In the genomic region with DNA sequence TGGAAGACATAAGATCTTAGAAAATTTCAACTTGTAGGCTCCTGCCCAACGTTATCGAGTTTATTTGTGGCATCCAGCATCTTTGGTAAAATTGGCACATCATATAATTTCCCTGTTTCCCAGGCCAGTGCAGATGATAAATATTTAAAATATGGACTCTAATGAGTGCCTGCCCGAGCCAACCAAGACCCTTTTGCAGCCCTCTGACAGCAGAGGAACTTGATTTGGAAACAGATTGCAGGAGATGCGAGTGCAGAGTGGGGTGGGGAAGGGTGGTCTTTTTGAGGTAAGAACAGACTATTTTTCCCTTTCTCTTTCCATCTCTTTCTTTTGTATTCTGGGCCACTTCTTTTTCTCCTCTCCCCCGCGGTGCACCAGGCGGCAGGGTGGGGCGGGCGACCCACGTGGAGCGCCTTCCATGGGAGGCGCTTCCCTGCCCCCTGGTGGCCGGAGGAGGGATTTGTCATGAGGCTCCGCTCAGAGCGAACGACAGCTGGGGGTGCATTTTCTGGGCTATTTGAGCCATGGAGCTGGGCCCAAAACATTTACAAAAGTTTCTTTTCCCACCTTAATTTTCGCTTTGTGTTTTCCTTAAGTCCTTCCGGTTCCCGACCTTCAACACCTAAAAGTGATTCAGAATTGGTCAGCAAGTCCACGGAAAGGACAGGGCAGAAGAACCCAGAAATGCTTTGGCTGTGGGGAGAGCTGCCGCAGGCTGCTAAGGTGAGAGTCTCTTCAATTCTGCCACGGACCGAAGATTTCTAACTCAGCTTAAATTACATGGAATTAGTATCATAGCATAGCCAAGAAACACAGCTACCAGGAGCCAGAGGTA, we compare ENCODE assay signal across 8 cellular contexts. TPM values are rescaled to one million over a fixed set of nuclear protein-coding genes. Genes with fewer than 3 reads are reported as not detected.
DNase-seq lines count a peak whose midpoint lies in the region; ATAC-seq and TF ChIP-seq lines count a peak whose summit lies in the region.

No MANE protein-coding gene starts in this region.

- H3K9me2 ChIP-seq in PC-3 (replicated peaks; ENCODE audit: low read length) = no peaks in the 10 kb centered on the region

- peaks cover 46% of the 10 kb centered on the region for H3K4me1 Mint-ChIP-seq in activated T-cell treated with anti-CD3 and anti-CD28 coated beads, Interleukin-2, amount 50 U/mL, for 72 hours (ENCODE audit: low read depth)
- peaks cover 8% of the 10 kb centered on the region for H3K4me1 Mint-ChIP-seq in neural progenitor cell

- no peaks in the 10 kb centered on the region for H3K27me3 Mint-ChIP-seq in activated T-cell treated with anti-CD3 and anti-CD28 coated beads, Interleukin-2, amount 50 U/mL, for 72 hours (ENCODE audit: low read depth)
- no peaks in the 10 kb centered on the region for H3K27me3 Mint-ChIP-seq in neural progenitor cell (ENCODE audit: insufficient read depth, low read depth)

- peaks cover 7 to 34% of the 10 kb centered on the region in 2 donors for H3K36me3 Mint-ChIP-seq in activated T-cell treated with anti-CD3 and anti-CD28 coated beads, Interleukin-2, amount 50 U/mL, for 72 hours (ENCODE audit: insufficient read depth in 2 of 2)
- H3K36me3 Mint-ChIP-seq in neural progenitor cell = peaks cover 44% of the 10 kb centered on the region

- BruUV-seq in PC-3 (replicated peaks; lab: Mats Ljungman, UMichigan) = no TSS peak

- CTCF ChIA-PET in PC-3 (lab: Charles Lee) = interaction anchor here (0.5 to 1.3 kb wide), 5 partner anchors 25 to 195 kb away, joined by 3 to 6 read pairs (median 5); no protein-coding TSS in a partner anchor

- H3K36me3 ChIP-seq in PC-3 (ENCODE audit: low read depth, low read length) (peaks cover 49% of the 10 kb centered on the region), neural progenitor cell (peaks cover 6% of the 10 kb centered on the region)

- H2AFZ ChIP-seq in PC-3 (ENCODE audit: low read length) (peak overlapping the region; percentile 78), neural progenitor cell (replicated peaks) (no peak overlapping the region)

- H3K4me3 ChIP-seq in PC-3 (ENCODE audit: low read length) = no peak overlapping the region
- no peak overlapping the region for H3K4me3 ChIP-seq in fibroblast of mammary gland (ENCODE audit: control insufficient read depth, low read depth, low read length)
- H3K4me3 ChIP-seq in neural progenitor cell = no peak overlapping the region

- intact Hi-C loops in PC-3 (cut with micrococcal nuclease) = loop anchor here (1.0 kb wide), 4 partner anchors 41 to 301 kb away; no protein-coding TSS in a partner anchor

- peak overlapping the region; percentile 46 for H3K9ac ChIP-seq in PC-3 (ENCODE audit: low read length)
- H3K9ac ChIP-seq in neural progenitor cell = no peak overlapping the region

- H3K27ac ChIP-seq in PC-3 (ENCODE audit: low read length) = no peak overlapping the region
- H3K27ac ChIP-seq in neural progenitor cell = no peak overlapping the region

- no peaks in the 10 kb centered on the region for H3K9me3 Mint-ChIP-seq in activated T-cell treated with anti-CD3 and anti-CD28 coated beads, Interleukin-2, amount 50 U/mL, for 72 hours
- H3K9me3 Mint-ChIP-seq in neural progenitor cell = no peaks in the 10 kb centered on the region

- ATAC-seq in GM21360 (IDR thresholded peaks at IDR 0.05; ENCODE audit: unreplicated experiment) (peak; percentile 89), PC-3 (peak; percentile 98)
- peak; percentile 90 to 91 for ATAC-seq in activated T-cell treated with anti-CD3 and anti-CD28 coated beads, Interleukin-2, amount 50 U/mL, for 72 hours (replicated peaks in 1 of 2)

- peak; percentile 97 for TF ChIP-seq CTCF in PC-3 (conservative IDR thresholded peaks at IDR 0.05; ENCODE audit: low read depth, low read length)
- peak; percentile 84 for TF ChIP-seq CTCF in fibroblast of mammary gland (conservative IDR thresholded peaks at IDR 0.05; ENCODE audit: control insufficient read depth, insufficient read depth, low read depth, low read length)
- peak; percentile 95 for TF ChIP-seq CTCF in neural progenitor cell (IDR thresholded peaks at IDR 0.05)

- peak overlapping the region; percentile 69 to 71 for H3K4me3 Mint-ChIP-seq in activated T-cell treated with anti-CD3 and anti-CD28 coated beads, Interleukin-2, amount 50 U/mL, for 72 hours
- H3K4me3 Mint-ChIP-seq in neural progenitor cell = no peak overlapping the region

- H3F3A ChIP-seq in PC-3 (ENCODE audit: low read length, unreplicated experiment) = no peaks in the 10 kb centered on the region
- H3F3A ChIP-seq in neural progenitor cell (ENCODE audit: low read depth) = no peaks in the 10 kb centered on the region

- H3K4me1 ChIP-seq in PC-3 (ENCODE audit: insufficient read depth, low read length) (peaks cover 8% of the 10 kb centered on the region; the same call in 1 of the 2 replicates), neural progenitor cell (peaks cover 4% of the 10 kb centered on the region)

- H3K9me3 ChIP-seq in PC-3 (ENCODE audit: low read length) (no peaks in the 10 kb centered on the region), neural progenitor cell (ENCODE audit: low read depth) (no peaks in the 10 kb centered on the region)

- POLR2A ChIA-PET in PC-3 (lab: Charles Lee; ENCODE audit: unreplicated experiment) = no interaction called here

- DNase-seq in DMS 273 (lab: John Stamatoyannopoulos, UW; ENCODE audit: unreplicated experiment) (peak; percentile 94), HS-27A (ENCODE audit: low read depth) (peak; percentile 51), PC-3 (peak; percentile 86), fibroblast of mammary gland (ENCODE audit: low read depth) (peak; percentile 63), neural progenitor cell (ENCODE audit: low spot score) (peak; percentile 88), stromal cell of bone marrow (ENCODE audit: low read depth) (peak; percentile 34)
- peak; percentile 86 to 89 for DNase-seq in activated T-cell treated with anti-CD3 and anti-CD28 coated beads, Interleukin-2, amount 50 U/mL, for 72 hours

- H3K4me2 ChIP-seq in PC-3 (ENCODE audit: low read length) (peak overlapping the region; percentile 57), neural progenitor cell (peak overlapping the region; percentile 50)

- H4K20me1 ChIP-seq in PC-3 (ENCODE audit: low read length) (no peaks in the 10 kb centered on the region), neural progenitor cell (ENCODE audit: low read depth) (peaks cover 4% of the 10 kb centered on the region)

- H3K27me3 ChIP-seq in PC-3 (ENCODE audit: low read length) (no peaks in the 10 kb centered on the region), neural progenitor cell (no peaks in the 10 kb centered on the region)

- no peak overlapping the region for H3K27ac Mint-ChIP-seq in activated T-cell treated with anti-CD3 and anti-CD28 coated beads, Interleukin-2, amount 50 U/mL, for 72 hours
- no peak overlapping the region for H3K27ac Mint-ChIP-seq in neural progenitor cell

- H3K79me2 ChIP-seq in PC-3 (ENCODE audit: low read length) (no peaks in the 10 kb centered on the region), neural progenitor cell (ENCODE audit: low read depth) (no peaks in the 10 kb centered on the region)

RNA-seq across cellular contexts. Expression of a gene that starts 32.7 kb away (rescaled TPM):
- 40.9 and 46.9 TPM in 2 replicates for total RNA-seq in PC-3 (2014; rRNA removed)
- total RNA-seq in activated T-cell treated with anti-CD3 and anti-CD28 coated beads, Interleukin-2, amount 50 U/mL, for 72 hours = 10 to 100 TPM; 45.4 to 63.2 TPM
- 18.0 and 22.9 TPM in 2 replicates for total RNA-seq in neural progenitor cell (ENCODE audit: low replicate concordance)

Comparison
In these comparisons a context has a peak if more than half of its experiments do, and no peak if none do; other contexts are left out.
1. DNase-seq: peak in every context shown above with its lines; median percentile 94 in DMS 273; 88 in neural progenitor cell; 88 in activated T-cell treated with anti-CD3 and anti-CD28 coated beads, Interleukin-2, amount 50 U/mL, for 72 hours; 86 in PC-3; 63 in fibroblast of mammary gland; 51 in HS-27A; 34 in stromal cell of bone marrow.